8 cellular contexts compared by ENCODE assay signal in the genomic region with DNA sequence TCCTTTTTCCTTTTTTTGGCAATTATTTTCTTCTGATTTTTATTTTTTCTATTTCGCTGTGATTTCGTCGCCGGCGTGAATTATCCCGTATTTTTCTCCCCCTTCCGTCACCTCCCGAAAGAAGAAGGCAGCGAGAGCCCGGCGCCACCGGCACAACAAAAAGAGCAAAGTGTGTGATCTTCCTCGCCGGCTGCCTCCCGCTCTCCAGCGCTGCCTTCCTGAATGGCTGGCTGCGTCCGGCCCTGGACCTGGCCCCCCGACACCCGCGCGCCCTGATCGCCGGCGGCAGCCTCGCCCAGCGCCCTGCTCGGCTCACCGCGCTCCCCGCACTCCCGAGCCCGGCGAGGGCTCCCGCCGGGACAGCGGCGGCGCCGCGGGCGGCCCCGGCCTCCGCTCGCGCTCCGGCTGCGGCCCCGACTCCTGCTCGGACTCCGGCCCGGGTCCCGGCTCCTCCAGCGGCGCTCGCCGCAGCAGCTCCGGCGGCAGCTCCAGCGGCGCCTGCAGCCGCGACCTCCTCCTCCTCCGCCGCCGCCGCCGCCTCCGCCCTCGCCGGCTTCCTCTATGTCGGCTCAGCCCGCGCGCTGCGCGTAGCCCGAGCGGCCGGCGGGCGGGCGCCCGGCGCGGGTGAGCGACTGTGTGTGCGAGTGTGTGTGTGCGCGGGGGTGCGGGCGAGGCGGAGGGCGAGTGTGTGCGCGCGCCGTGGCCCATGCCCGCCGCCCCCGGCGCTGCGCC.
DNase-seq lines count a peak whose midpoint lies in the region; ATAC-seq and TF ChIP-seq lines count a peak whose summit lies in the region.

No MANE protein-coding gene starts in this region.

- H3K4me3 Mint-ChIP-seq in stimulated activated effector memory CD8-positive, alpha-beta T cell treated with anti-CD3 and anti-CD28 coated beads, Interleukin-12 subunit alpha, Interleukin-12 subunit beta, amount 100 ng/mL, for 72 hours, result no peak overlapping the region

- no peaks in the 10 kb centered on the region for H3K9me3 Mint-ChIP-seq in stimulated activated effector memory CD8-positive, alpha-beta T cell treated with anti-CD3 and anti-CD28 coated beads, Interleukin-12 subunit alpha, Interleukin-12 subunit beta, amount 100 ng/mL, for 72 hours

- TF ChIP-seq CTCF in astrocyte of the spinal cord (IDR thresholded peaks at IDR 0.05; ENCODE audit: low read depth, low read length), result no peak

- H3K27ac Mint-ChIP-seq in stimulated activated effector memory CD8-positive, alpha-beta T cell treated with anti-CD3 and anti-CD28 coated beads, Interleukin-12 subunit alpha, Interleukin-12 subunit beta, amount 100 ng/mL, for 72 hours, result no peak overlapping the region

- in situ Hi-C loops in astrocyte of the spinal cord (cut with HindIII; ENCODE audit: low sequenced_read_pairs), result no loop called here

- peak overlapping the region; percentile 76 for H3K4me3 ChIP-seq in astrocyte of the spinal cord (ENCODE audit: low read depth, low read length)

- peak; percentile 49 for ATAC-seq in stimulated activated effector memory CD8-positive, alpha-beta T cell treated with anti-CD3 and anti-CD28 coated beads, Interleukin-12 subunit alpha, Interleukin-12 subunit beta, amount 100 ng/mL, for 72 hours
- ATAC-seq in GM21825 (IDR thresholded peaks at IDR 0.05; ENCODE audit: unreplicated experiment), result no peak

- DNase-seq in NCI-H345 (lab: John Stamatoyannopoulos, UW) (peak; percentile 50), NCI-H345 treated with DMSO at 0.1 percent for 48 hours (lab: John Stamatoyannopoulos, UW; ENCODE audit: unreplicated experiment) (no peak), HCEC 1CT (peak; percentile 65), NCI-H526 treated with DMSO at 0.1 percent for 48 hours (lab: John Stamatoyannopoulos, UW) (peak; percentile 41), astrocyte of the spinal cord (ENCODE audit: low read depth, low spot score) (no peak), iPS-NIHi11 (ENCODE audit: low spot score) (peak; percentile 57)
- peak in 1 of 2 donors; percentile 58 for DNase-seq in stimulated activated effector memory CD8-positive, alpha-beta T cell treated with anti-CD3 and anti-CD28 coated beads, Interleukin-12 subunit alpha, Interleukin-12 subunit beta, amount 100 ng/mL, for 72 hours (ENCODE audit: low spot score in 2 of 2)

- H3K4me1 Mint-ChIP-seq in stimulated activated effector memory CD8-positive, alpha-beta T cell treated with anti-CD3 and anti-CD28 coated beads, Interleukin-12 subunit alpha, Interleukin-12 subunit beta, amount 100 ng/mL, for 72 hours, result peaks cover 34% of the 10 kb centered on the region

- peaks cover 7% of the 10 kb centered on the region for H3K36me3 Mint-ChIP-seq in stimulated activated effector memory CD8-positive, alpha-beta T cell treated with anti-CD3 and anti-CD28 coated beads, Interleukin-12 subunit alpha, Interleukin-12 subunit beta, amount 100 ng/mL, for 72 hours

Comparison
In these comparisons a context has a peak if more than half of its experiments do, and no peak if none do; other contexts are left out.
1. DNase-seq: peak in NCI-H345 (single experiment), HCEC 1CT (single experiment), NCI-H526 treated with DMSO at 0.1 percent for 48 hours (single experiment) and iPS-NIHi11 (single experiment); none in NCI-H345 treated with DMSO at 0.1 percent for 48 hours (single experiment) and astrocyte of the spinal cord (single experiment).